Comparison of ENCODE assay signal across 23 cellular contexts in genomic region chr4:5701971-5702370, GRCh38. TPM values are rescaled to one million over a fixed set of nuclear protein-coding genes. Genes with fewer than 3 reads are reported as not detected.
"Had no signal": no experiment of that assay in that cellular context is flagged by ENCODE, and none has a peak within 500 bp of the region (broad histone marks: within the 10 kb centered on the region; RNA-seq: fewer than 3 reads in every experiment).

No MANE protein-coding gene starts in this region.

- DNase-seq: IMR-90, Karpas-422, KG1, MG63, NCI-H1092, NCI-H1105 treated with DMSO at 0.1 percent for 48 hours, NCI-H1417 treated with DMSO at 0.1 percent for 48 hours, NCI-H146, NCI-H1694 treated with DMSO at 0.1 percent for 48 hours, NCI-H2029, NCI-H2081 treated with DMSO at 0.1 percent for 48 hours, NCI-H2171, NCI-H226, NCI-H446, NCI-H510A, NCI-H524 treated with DMSO at 0.1 percent for 48 hours, NCI-H69, NCI-H774, SHP77, SK-N-SH had no signal

- H3K4me2 ChIP-seq: SK-N-SH had no signal

- H3K9me3 ChIP-seq: MG63, SK-N-SH had no signal

- ATAC-seq: HepG2 had no signal

- H3K9ac ChIP-seq: SK-N-SH had no signal

- H3K36me3 ChIP-seq: MG63 had no signal

- FAIRE-seq: HepG2 had no signal

- H3K27ac ChIP-seq: RWPE1 had no signal

- H3K4me3 ChIP-seq: MG63 had no signal

- H3K27me3 ChIP-seq: MG63 had no signal

RNA-seq across cellular contexts. Expression of gene EVC2, which starts 6.4 kb away (rescaled TPM):
- total RNA-seq: HepG2, HT1080 had no signal
- polyA plus RNA-seq: HepG2, SK-N-SH had no signal
